Comparison of ENCODE assay signal across 9 cellular contexts in genomic region chr3:51340311-51340829, GRCh38. TPM values are rescaled to one million over a fixed set of nuclear protein-coding genes. Genes with fewer than 3 reads are reported as not detected.
DNase-seq lines count a peak whose midpoint lies in the region; ATAC-seq, FAIRE-seq and TF ChIP-seq lines count a peak whose summit lies in the region.
"Had no signal": no experiment of that assay in that cellular context is flagged by ENCODE, and none has a peak within 500 bp of the region (broad histone marks: within the 10 kb centered on the region; RNA-seq: fewer than 3 reads in every experiment).

No MANE protein-coding gene starts in this region.

- H2BK120ac ChIP-seq in mesenchymal stem cell (ENCODE audit: low read depth, low read length): peak overlapping the region; percentile 82

- H3K27ac ChIP-seq in A549: peak overlapping the region; percentile 86 to 87
- peak overlapping the region in 57 of 59 donors; percentile 21 to 94 (median 75) for H3K27ac ChIP-seq in dorsolateral prefrontal cortex
- H3K27ac ChIP-seq in mesenchymal stem cell (ENCODE audit: low read length, poor library complexity, severe bottlenecking): peak overlapping the region; percentile 96

- intact Hi-C loops in dorsolateral prefrontal cortex (cut with DNase I): no loop called here

- H3K4ac ChIP-seq in mesenchymal stem cell (ENCODE audit: low read depth in 1 of 2, low read length in 2 of 2): peak overlapping the region; percentile 62 to 79

- peak overlapping the region; percentile 93 for H4K8ac ChIP-seq in mesenchymal stem cell (ENCODE audit: low read length)

- H3K4me1 ChIP-seq in A549: peaks cover 38% of the 10 kb centered on the region
- peaks cover 13% of the 10 kb centered on the region for H3K4me1 ChIP-seq in mesenchymal stem cell (ENCODE audit: control insufficient read depth, insufficient read depth, low read depth, low read length)

- CTCF ChIA-PET in A549 (lab: Yijun Ruan, JAX): interaction anchor here (1.6 to 2.0 kb wide), 2 partner anchors 30 to 32 kb away, joined by 5 to 6 read pairs; no protein-coding TSS in a partner anchor

- H3K23ac ChIP-seq in mesenchymal stem cell (ENCODE audit: low read length in 2 of 2): no peak overlapping the region

- H3K4me2 ChIP-seq in A549 (peak overlapping the region; percentile 81), mesenchymal stem cell (ENCODE audit: low read length, poor library complexity, severe bottlenecking) (no peak overlapping the region)

- H2BK5ac ChIP-seq in mesenchymal stem cell (ENCODE audit: low read depth, low read length, poor library complexity, severe bottlenecking): peak overlapping the region; percentile 80

- peak overlapping the region; percentile 78 for H3K9ac ChIP-seq in mesenchymal stem cell (ENCODE audit: low read length)

- H3K36me3 ChIP-seq in mesenchymal stem cell (ENCODE audit: control insufficient read depth in 1 of 2, insufficient read depth in 2 of 2, low read depth in 1 of 2, low read length in 2 of 2): no peaks in the 10 kb centered on the region

- DNase-seq in A549 (ENCODE audit: low read depth in 1 of 2, low spot score in 1 of 2) (peak; percentile 54 to 77), dorsolateral prefrontal cortex (peak in 4 of 10 donors; percentile 45 to 64 (median 50)), mesenchymal stem cell (peak; percentile 92), NCI-H2227 treated with DMSO at 0.1 percent for 48 hours (lab: John Stamatoyannopoulos, UW) (no peak), DMS153 treated with DMSO at 0.1 percent for 48 hours (lab: John Stamatoyannopoulos, UW; ENCODE audit: unreplicated experiment) (no peak), NCI-H2081 (lab: John Stamatoyannopoulos, UW) (no peak)
- DNase-seq: activated T-cell treated with anti-CD3 and anti-CD28 coated beads, Interleukin-2, amount 50 U/mL, for 24 hours had no signal

- peak overlapping the region; percentile 54 for H2AK5ac ChIP-seq in mesenchymal stem cell (ENCODE audit: low read length, severe bottlenecking)

- TF ChIP-seq RAD21 in A549 (conservative IDR thresholded peaks at IDR 0.05 in 1 of 2, IDR thresholded peaks at IDR 0.05 in 1 of 2) (no peak), Ishikawa (IDR thresholded peaks at IDR 0.05; ENCODE audit: low read depth) (no peak)

- H4K91ac ChIP-seq in mesenchymal stem cell (ENCODE audit: low read length): peak overlapping the region; percentile 64

- H3K9me3 ChIP-seq in A549: no peaks in the 10 kb centered on the region
- no peaks in the 10 kb centered on the region for H3K9me3 ChIP-seq in mesenchymal stem cell (ENCODE audit: control insufficient read depth, low read length)

- TF ChIP-seq CTCF in A549 (IDR thresholded peaks at IDR 0.05): no peak
- TF ChIP-seq CTCF in dorsolateral prefrontal cortex (IDR thresholded peaks at IDR 0.05 in 54 of 56, conservative IDR thresholded peaks at IDR 0.05 in 2 of 56; ENCODE audit: low read depth in 1 of 56, partially characterized antibody in 56 of 56): no peak

- peak; percentile 49 for FAIRE-seq in A549 (lab: Jason Lieb, UNC)

- H2BK15ac ChIP-seq in mesenchymal stem cell (ENCODE audit: low read depth, poor library complexity, severe bottlenecking): no peak overlapping the region

- H3K27me3 ChIP-seq in dorsolateral prefrontal cortex (no peaks in the 10 kb centered on the region), mesenchymal stem cell (ENCODE audit: control insufficient read depth in 1 of 2, insufficient read depth in 1 of 2, low read length in 2 of 2) (no peaks in the 10 kb centered on the region)

- ATAC-seq in A549 (peak; percentile 83), GM18517 (IDR thresholded peaks at IDR 0.05; ENCODE audit: unreplicated experiment) (no peak)

- TF ChIP-seq EP300 in A549 (IDR thresholded peaks at IDR 0.05) (no peak), Ishikawa (IDR thresholded peaks at IDR 0.05; ENCODE audit: borderline replicate concordance) (no peak)

- no peak for TF ChIP-seq POLR2A in A549 (IDR thresholded peaks at IDR 0.05; ENCODE audit: low read length)

- peak overlapping the region; percentile 81 to 98 for H3K18ac ChIP-seq in mesenchymal stem cell (ENCODE audit: low read depth in 1 of 2, low read length in 2 of 2)

- WGBS in A549 (ENCODE audit: missing lambda C conversion rate): 4% methylated on average over 2 of the region's 2 CpGs
- WGBS in mesenchymal stem cell: 1% methylated on average over 2 of the region's 2 CpGs

- H3K79me1 ChIP-seq in mesenchymal stem cell (replicated peaks; ENCODE audit: low read length, poor library complexity, severe bottlenecking): no peaks in the 10 kb centered on the region

- POLR2A ChIA-PET in A549 (lab: Yijun Ruan, JAX): interaction anchor here (0.6 kb wide), 1 partner anchor 113 kb away, joined by 3 read pairs; no protein-coding TSS in a partner anchor

- H3K4me3 ChIP-seq in A549: no peak overlapping the region
- no peak overlapping the region for H3K4me3 ChIP-seq in dorsolateral prefrontal cortex
- H3K4me3 ChIP-seq in mesenchymal stem cell (ENCODE audit: insufficient read depth in 1 of 2, low read depth in 1 of 2, low read length in 2 of 2): peak overlapping the region in 1 of 2 experiments; percentile 5

- peak overlapping the region; percentile 65 to 81 for H2BK12ac ChIP-seq in mesenchymal stem cell (ENCODE audit: low read length in 2 of 2)

- no peak overlapping the region for H2AFZ ChIP-seq in mesenchymal stem cell (ENCODE audit: low read depth, low read length)

- no peak overlapping the region for H3K14ac ChIP-seq in mesenchymal stem cell (ENCODE audit: low read length in 2 of 2)

TF ChIP-seq in A549, 52 proteins besides CTCF, POLR2A, EP300 and RAD21 (continues in another document):
- no peak for TF ChIP-seq KDM1A (IDR thresholded peaks at IDR 0.05; ENCODE audit: low read depth)
- TF ChIP-seq JUNB (IDR thresholded peaks at IDR 0.05): peak; percentile 81
- no peak for TF ChIP-seq RFX5 (IDR thresholded peaks at IDR 0.05)
- no peak for TF ChIP-seq EHF (CRISPR knock-in tag; IDR thresholded peaks at IDR 0.05)
- TF ChIP-seq HES2 (IDR thresholded peaks at IDR 0.05): no peak
- no peak for TF ChIP-seq NFE2L2 (conservative IDR thresholded peaks at IDR 0.05; ENCODE audit: low read length)
- TF ChIP-seq MAZ (IDR thresholded peaks at IDR 0.05; ENCODE audit: borderline replicate concordance, low read depth, low read length): no peak
- TF ChIP-seq FOSB (CRISPR knock-in tag; IDR thresholded peaks at IDR 0.05): no peak
- peak in 1 of 2 experiments; percentile 37; a peak in 1 of 5 replicates for TF ChIP-seq JUN (IDR thresholded peaks at IDR 0.05)
- TF ChIP-seq FOXS1 (CRISPR knock-in tag; IDR thresholded peaks at IDR 0.05): no peak
- peak; percentile 30 for TF ChIP-seq MAX (IDR thresholded peaks at IDR 0.05)
- TF ChIP-seq CEBPB (IDR thresholded peaks at IDR 0.05): peak in 1 of 2 experiments; percentile 64; a peak in 2 of 4 replicates
- no peak for TF ChIP-seq HOXA7 (CRISPR knock-in tag; IDR thresholded peaks at IDR 0.05)

TF ChIP-seq in Ishikawa, 13 proteins besides CTCF, POLR2A, EP300 and RAD21 (continues in another document):
- TF ChIP-seq ZBTB7A (IDR thresholded peaks at IDR 0.05; ENCODE audit: low read depth) (no peak), USF1 (IDR thresholded peaks at IDR 0.05) (no peak; the same call in 1 of the 2 replicates), MAX (IDR thresholded peaks at IDR 0.05) (no peak), TCF12 (IDR thresholded peaks at IDR 0.05; ENCODE audit: low read depth) (no peak; the same call in 1 of the 2 replicates), CREB1 (IDR thresholded peaks at IDR 0.05; ENCODE audit: low read depth) (no peak), YY1 (IDR thresholded peaks at IDR 0.05; ENCODE audit: low read depth) (0 out of 2 replicates have a peak, but pooled peaks have one; percentile 20), FOXM1 (IDR thresholded peaks at IDR 0.05; ENCODE audit: borderline replicate concordance, low read depth) (no peak), TAF1 (IDR thresholded peaks at IDR 0.05; ENCODE audit: low read depth) (no peak), NFIC (IDR thresholded peaks at IDR 0.05) (no peak), CEBPB (IDR thresholded peaks at IDR 0.05) (no peak), TEAD4 (IDR thresholded peaks at IDR 0.05) (peak; percentile 92), EGR1 (IDR thresholded peaks at IDR 0.05) (no peak)

RNA-seq across cellular contexts. Expression of gene MANF, which starts 44.7 kb away (rescaled TPM):
- 62.8 and 84.9 TPM in 2 replicates for polyA plus RNA-seq in A549 (2011; rRNA removed)
- 39.6 and 51.7 TPM in 2 replicates for polyA plus RNA-seq in A549 (2012; cell fraction: cytosol; rRNA removed)
- polyA plus RNA-seq in A549 (2012; cell fraction: nucleus; rRNA removed): 10.4 and 16.3 TPM in 2 replicates
- polyA plus RNA-seq in A549 (2017; fragmentation: RNase III; extraction: RNeasy Plus Mini Kit Qiagen cat#74134 plus additional on column Dnase treatment): 64.3 to 67.8 TPM (median 67.1 TPM) in 3 replicates
- 7.0 and 9.9 TPM in 2 replicates for polyA minus RNA-seq in A549 (2011; rRNA and poly(A)+ RNA removed)
- total RNA-seq in dorsolateral prefrontal cortex: 10 to 100 TPM; 12.0 to 80.8 (median 29.0) TPM
- 220 TPM for polyA plus RNA-seq in mesenchymal stem cell (2013, experiment 1 of 2)
- 221 TPM for polyA plus RNA-seq in mesenchymal stem cell (2013, experiment 2 of 2)

RNA-seq across cellular contexts. Expression of gene RBM15B, which starts 50.7 kb away (rescaled TPM):
- polyA plus RNA-seq in A549 (2011; rRNA removed) (7.9 and 10.9 TPM in 2 replicates), A549 (2017; fragmentation: RNase III; extraction: RNeasy Plus Mini Kit Qiagen cat#74134 plus additional on column Dnase treatment) (15.4 to 18.0 TPM (median 17.0 TPM) in 3 replicates)
- 10.0 and 13.4 TPM in 2 replicates for polyA plus RNA-seq in A549 (2012; cell fraction: cytosol; rRNA removed)
- polyA plus RNA-seq in A549 (2012; cell fraction: nucleus; rRNA removed): 8.4 and 8.7 TPM in 2 replicates
- 15.9 and 16.0 TPM in 2 replicates for polyA minus RNA-seq in A549 (2011; rRNA and poly(A)+ RNA removed)
- total RNA-seq in dorsolateral prefrontal cortex: 10 to 100 TPM; 15.0 to 22.9 (median 19.1) TPM
- polyA plus RNA-seq in mesenchymal stem cell (2013, experiment 1 of 2): 26.0 TPM
- 25.4 TPM for polyA plus RNA-seq in mesenchymal stem cell (2013, experiment 2 of 2)

Comparison
In these comparisons a context has a peak if more than half of its experiments do, and no peak if none do; other contexts are left out.
1. DNase-seq: peak in A549 (2 of 2) and mesenchymal stem cell (single experiment); none in NCI-H2227 treated with DMSO at 0.1 percent for 48 hours (single experiment), DMS153 treated with DMSO at 0.1 percent for 48 hours (single experiment) and NCI-H2081 (0 of 2).
2. Peak in every context shown above with its lines, with median percentiles within 50 percentile points of each other: H3K27ac ChIP-seq.